ENCODE assay signal across 11 cellular contexts in the genomic region with DNA sequence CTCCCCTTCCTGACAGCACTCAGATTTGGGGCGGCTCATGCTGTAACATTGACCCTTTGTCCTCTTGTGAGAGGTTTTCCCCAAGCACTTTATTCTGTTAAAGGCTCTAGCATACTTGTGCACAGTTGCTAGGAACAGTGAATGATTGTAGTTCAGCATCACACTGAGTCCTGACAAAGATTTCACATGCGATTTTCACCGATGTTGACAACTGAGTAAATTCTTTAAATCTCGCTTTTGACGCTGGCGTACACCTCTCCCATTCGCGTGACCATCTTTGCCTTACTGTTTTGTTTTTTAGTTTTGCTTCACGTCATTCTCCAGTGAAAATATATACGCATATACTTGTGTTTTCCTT. TPM values are rescaled to one million over a fixed set of nuclear protein-coding genes. Genes with fewer than 3 reads are reported as not detected.
DNase-seq lines count a peak whose midpoint lies in the region; ATAC-seq and TF ChIP-seq lines count a peak whose summit lies in the region.
"Had no signal": no experiment of that assay in that cellular context is flagged by ENCODE, and none has a peak within 500 bp of the region (broad histone marks: within the 10 kb centered on the region; RNA-seq: fewer than 3 reads in every experiment).

No MANE protein-coding gene starts in this region.

- H3K4me3 Mint-ChIP-seq in natural killer cell treated with Interleukin-12 subunit alpha and Interleukin-12 subunit beta and Interleukin-15 and Interleukin-18, amount 100 ng/mL, for 72 hours = no peak overlapping the region
- H3K4me3 Mint-ChIP-seq: activated naive CD8-positive, alpha-beta T cell treated with anti-CD3 and anti-CD28 coated beads, Interleukin-2, amount 10 ng/mL, durations not matched to agents 7 days and 5 days; HFFc6; stimulated activated memory B cell treated with anti-CD40 and anti-IgM and Interleukin-4, amounts not matched to agents 10 μg/mL and 1 μg/mL and 100 μg/mL, for 72 hours had no signal

- no peak for TF ChIP-seq CTCF in DOHH2 (IDR thresholded peaks at IDR 0.05; ENCODE audit: low read depth, low read length, poor library complexity, severe bottlenecking)
- no peak for TF ChIP-seq CTCF in epithelial cell of esophagus (IDR thresholded peaks at IDR 0.05; ENCODE audit: insufficient read depth, low read depth, low read length, missing control alignments)
- no peak for TF ChIP-seq CTCF in omental fat pad (IDR thresholded peaks at IDR 0.05)

- no peak for DNase-seq in Karpas-422
- no peak for DNase-seq in epithelial cell of esophagus (ENCODE audit: low read depth)
- no peak for DNase-seq in omental fat pad (ENCODE audit: low spot score)
- no peak for DNase-seq in SHP77 (lab: John Stamatoyannopoulos, UW)
- no peak for DNase-seq in natural killer cell treated with Interleukin-12 subunit alpha and Interleukin-12 subunit beta and Interleukin-15 and Interleukin-18, amount 100 ng/mL, for 72 hours (ENCODE audit: low spot score)
- DNase-seq: activated naive CD8-positive, alpha-beta T cell treated with anti-CD3 and anti-CD28 coated beads, Interleukin-2, amount 10 ng/mL, durations not matched to agents 7 days and 5 days had no signal

- peak overlapping the region; percentile 89 for H3K9ac ChIP-seq in Karpas-422 (ENCODE audit: low read length)

- H3K27ac Mint-ChIP-seq in natural killer cell treated with Interleukin-12 subunit alpha and Interleukin-12 subunit beta and Interleukin-15 and Interleukin-18, amount 100 ng/mL, for 72 hours = no peak overlapping the region
- H3K27ac Mint-ChIP-seq: activated naive CD8-positive, alpha-beta T cell treated with anti-CD3 and anti-CD28 coated beads, Interleukin-2, amount 10 ng/mL, durations not matched to agents 7 days and 5 days; HFFc6; stimulated activated memory B cell treated with anti-CD40 and anti-IgM and Interleukin-4, amounts not matched to agents 10 μg/mL and 1 μg/mL and 100 μg/mL, for 72 hours had no signal

- H3K27me3 Mint-ChIP-seq in natural killer cell treated with Interleukin-12 subunit alpha and Interleukin-12 subunit beta and Interleukin-15 and Interleukin-18, amount 100 ng/mL, for 72 hours = peaks cover 3 to 7% of the 10 kb centered on the region in 2 donors
- H3K27me3 Mint-ChIP-seq: activated naive CD8-positive, alpha-beta T cell treated with anti-CD3 and anti-CD28 coated beads, Interleukin-2, amount 10 ng/mL, durations not matched to agents 7 days and 5 days; stimulated activated memory B cell treated with anti-CD40 and anti-IgM and Interleukin-4, amounts not matched to agents 10 μg/mL and 1 μg/mL and 100 μg/mL, for 72 hours had no signal

- no peaks in the 10 kb centered on the region for H3F3A ChIP-seq in DOHH2 (ENCODE audit: control insufficient read depth, insufficient read depth)

- H3K9me3 Mint-ChIP-seq in natural killer cell treated with Interleukin-12 subunit alpha and Interleukin-12 subunit beta and Interleukin-15 and Interleukin-18, amount 100 ng/mL, for 72 hours = no peaks in the 10 kb centered on the region
- H3K9me3 Mint-ChIP-seq: activated naive CD8-positive, alpha-beta T cell treated with anti-CD3 and anti-CD28 coated beads, Interleukin-2, amount 10 ng/mL, durations not matched to agents 7 days and 5 days; HFFc6; stimulated activated memory B cell treated with anti-CD40 and anti-IgM and Interleukin-4, amounts not matched to agents 10 μg/mL and 1 μg/mL and 100 μg/mL, for 72 hours had no signal

- H3K4me2 ChIP-seq in DOHH2 (ENCODE audit: low read length) = peak overlapping the region; percentile 72
- H3K4me2 ChIP-seq in Karpas-422 (ENCODE audit: low read depth, low read length, poor library complexity, severe bottlenecking) = peak overlapping the region; percentile 86

- H3K9me3 ChIP-seq in DOHH2 (ENCODE audit: control insufficient read depth, insufficient read depth, low read length) (no peaks in the 10 kb centered on the region), Karpas-422 (ENCODE audit: low read length) (no peaks in the 10 kb centered on the region)

- ATAC-seq in omental fat pad (ENCODE audit: low FRiP score) (peak; percentile 15), HG02970 (IDR thresholded peaks at IDR 0.05; ENCODE audit: low FRiP score, unreplicated experiment) (no peak), GM18519 (IDR thresholded peaks at IDR 0.05; ENCODE audit: low FRiP score, unreplicated experiment) (no peak)
- ATAC-seq in natural killer cell treated with Interleukin-12 subunit alpha and Interleukin-12 subunit beta and Interleukin-15 and Interleukin-18, amount 100 ng/mL, for 72 hours = no peak

- peaks cover 9 to 16% of the 10 kb centered on the region in 2 donors for H3K4me1 Mint-ChIP-seq in natural killer cell treated with Interleukin-12 subunit alpha and Interleukin-12 subunit beta and Interleukin-15 and Interleukin-18, amount 100 ng/mL, for 72 hours (ENCODE audit: low read depth in 2 of 2)

- H3K79me2 ChIP-seq in DOHH2 (ENCODE audit: control insufficient read depth, low read length) = peaks cover 40% of the 10 kb centered on the region
- H3K79me2 ChIP-seq in Karpas-422 (ENCODE audit: low read length) = peaks cover 52% of the 10 kb centered on the region

- H3K36me3 ChIP-seq in DOHH2 (ENCODE audit: control insufficient read depth, low read length) = peaks cover 16% of the 10 kb centered on the region
- H3K36me3 ChIP-seq in Karpas-422 (ENCODE audit: insufficient read depth, low read length) = no peaks in the 10 kb centered on the region

- no peaks in the 10 kb centered on the region for H3K27me3 ChIP-seq in DOHH2 (ENCODE audit: control insufficient read depth, low read length)
- no peaks in the 10 kb centered on the region for H3K27me3 ChIP-seq in Karpas-422 (ENCODE audit: low read length)

- peaks cover 19% of the 10 kb centered on the region for H3K4me1 ChIP-seq in DOHH2 (ENCODE audit: control insufficient read depth, low read length)
- peaks cover 22% of the 10 kb centered on the region for H3K4me1 ChIP-seq in Karpas-422 (ENCODE audit: low read length)

- H3K9me2 ChIP-seq in DOHH2 (replicated peaks; ENCODE audit: control insufficient read depth, low read length) (no peaks in the 10 kb centered on the region), Karpas-422 (replicated peaks; ENCODE audit: insufficient read depth, low read length) (no peaks in the 10 kb centered on the region)

- H3K36me3 Mint-ChIP-seq in natural killer cell treated with Interleukin-12 subunit alpha and Interleukin-12 subunit beta and Interleukin-15 and Interleukin-18, amount 100 ng/mL, for 72 hours = peaks cover 5% of the 10 kb centered on the region

- 0 out of 2 replicates have a peak, but pooled peaks cover 3% of the 10 kb centered on the region for H4K20me1 ChIP-seq in DOHH2 (ENCODE audit: control insufficient read depth, insufficient read depth, low read depth, low read length)
- H4K20me1 ChIP-seq in Karpas-422 (ENCODE audit: insufficient read depth, low read depth, low read length) = no peaks in the 10 kb centered on the region

- peak overlapping the region; percentile 76 for H3K27ac ChIP-seq in DOHH2 (ENCODE audit: low read depth, low read length)
- peak overlapping the region; percentile 49 for H3K27ac ChIP-seq in Karpas-422 (ENCODE audit: low read length)

- H2AFZ ChIP-seq in Karpas-422 (ENCODE audit: low read length) = no peak overlapping the region

- H3K4me3 ChIP-seq in DOHH2 (ENCODE audit: low read length) = peak overlapping the region; percentile 96
- H3K4me3 ChIP-seq in Karpas-422 (ENCODE audit: low read length) = peak overlapping the region; percentile 80
- H3K4me3 ChIP-seq in epithelial cell of esophagus (ENCODE audit: low read length) = peak overlapping the region; percentile 88

RNA-seq across cellular contexts. Expression of gene CDC37L1, which starts 0.8 kb away (rescaled TPM):
- 12.0 and 17.9 TPM in 2 replicates for total RNA-seq in Karpas-422 (2014; rRNA removed; shearing (Covaris generic); ENCODE audit: low replicate concordance)
- total RNA-seq in omental fat pad = 10 to 100 TPM; 26.3 to 46.1 (median 31.2) TPM
- 10 to 100 TPM in 1 of 2 donors, 1 to 10 TPM in 1; 9.0 to 11.7 TPM for total RNA-seq in natural killer cell treated with Interleukin-12 subunit alpha and Interleukin-12 subunit beta and Interleukin-15 and Interleukin-18, amount 100 ng/mL, for 72 hours

RNA-seq across cellular contexts. Expression of gene SPATA6L, which starts 13.9 kb away (rescaled TPM):
- 0.22 and 0.69 TPM in 2 replicates for total RNA-seq in Karpas-422 (2014; rRNA removed; shearing (Covaris generic); ENCODE audit: low replicate concordance)
- 1 to 10 TPM; 1.3 to 5.5 (median 2.6) TPM for total RNA-seq in omental fat pad
- total RNA-seq in natural killer cell treated with Interleukin-12 subunit alpha and Interleukin-12 subunit beta and Interleukin-15 and Interleukin-18, amount 100 ng/mL, for 72 hours = 1 to 10 TPM in 1 of 2 donors, under 1 TPM in 1; 0.78 to 2.6 TPM

RNA-seq across cellular contexts. Expression of gene PLPP6, which starts 18.1 kb away (rescaled TPM):
- total RNA-seq in Karpas-422 (2014; rRNA removed; shearing (Covaris generic); ENCODE audit: low replicate concordance) = 8.9 and 13.1 TPM in 2 replicates
- total RNA-seq in omental fat pad = 1 to 10 TPM; 3.4 to 6.0 (median 5.3) TPM
- total RNA-seq in natural killer cell treated with Interleukin-12 subunit alpha and Interleukin-12 subunit beta and Interleukin-15 and Interleukin-18, amount 100 ng/mL, for 72 hours = 1 to 10 TPM; 3.8 to 5.9 TPM
